Comparison of ENCODE assay signal across 8 cellular contexts in genomic region chr6:168035098-168035660, GRCh38. TPM values are rescaled to one million over a fixed set of nuclear protein-coding genes. Genes with fewer than 3 reads are reported as not detected.
DNase-seq lines count a peak whose midpoint lies in the region; ATAC-seq and TF ChIP-seq lines count a peak whose summit lies in the region.
"Had no signal": no experiment of that assay in that cellular context is flagged by ENCODE, and none has a peak within 500 bp of the region (broad histone marks: within the 10 kb centered on the region; RNA-seq: fewer than 3 reads in every experiment).

No MANE protein-coding gene starts in this region.

- peak overlapping the region; percentile 31 to 43 for H3K4me3 ChIP-seq in vagina

- H3K27me3 ChIP-seq in vagina: no peaks in the 10 kb centered on the region

- no peak for TF ChIP-seq POLR2A in vagina (IDR thresholded peaks at IDR 0.05)

- ATAC-seq in esophagus mucosa: peak; percentile 49
- no peak for ATAC-seq in GM18907 (IDR thresholded peaks at IDR 0.05; ENCODE audit: unreplicated experiment)

- H3K4me1 ChIP-seq in vagina: peaks cover 32% of the 10 kb centered on the region

- intact Hi-C loops in vagina (cut with DNase I): no loop called here

- peak overlapping the region; percentile 53 for H3K27ac ChIP-seq in vagina

- no peaks in the 10 kb centered on the region for H3K36me3 ChIP-seq in vagina

- TF ChIP-seq CTCF in GM10266 (IDR thresholded peaks at IDR 0.05; ENCODE audit: control insufficient read depth, insufficient read depth, low read depth, missing control alignments): no peak
- no peak for TF ChIP-seq CTCF in vagina (IDR thresholded peaks at IDR 0.05)

- H3K9me3 ChIP-seq in vagina: no peaks in the 10 kb centered on the region

- DNase-seq in GM10266 (ENCODE audit: extremely low spot score): peak; percentile 29
- DNase-seq in NCI-H526 treated with DMSO at 0.1 percent for 48 hours (lab: John Stamatoyannopoulos, UW): peak; percentile 73
- DNase-seq in mucosa of gallbladder (ENCODE audit: low spot score): peak; percentile 53
- no peak for DNase-seq in vagina (ENCODE audit: extremely low spot score in 2 of 2)
- no peak for DNase-seq in NCI-H187 treated with DMSO at 0.1 percent for 48 hours (lab: John Stamatoyannopoulos, UW)

RNA-seq across cellular contexts. Expression of gene KIF25, which starts 37.7 kb away (rescaled TPM):
- not detected for total RNA-seq in esophagus mucosa
- 0.43 TPM for total RNA-seq in mucosa of gallbladder
- not detected for total RNA-seq in vagina
- total RNA-seq: T-helper 1 cell treated with Interleukin-12 subunit alpha and Interleukin-12 subunit beta and Interleukin-4 antibody, amounts not matched to agents 30 ng/mL and 1 ng/mL, for 36 hours had no signal

RNA-seq across cellular contexts. Expression of gene FRMD1, which starts 43.8 kb away (rescaled TPM):
- total RNA-seq in esophagus mucosa (not detected), mucosa of gallbladder (not detected), vagina (not detected)
- total RNA-seq: T-helper 1 cell treated with Interleukin-12 subunit alpha and Interleukin-12 subunit beta and Interleukin-4 antibody, amounts not matched to agents 30 ng/mL and 1 ng/mL, for 36 hours had no signal

Comparison
In these comparisons a context has a peak if more than half of its experiments do, and no peak if none do; other contexts are left out.
1. DNase-seq: peak in GM10266 (single experiment), NCI-H526 treated with DMSO at 0.1 percent for 48 hours (single experiment) and mucosa of gallbladder (single experiment); none in vagina (0 of 2) and NCI-H187 treated with DMSO at 0.1 percent for 48 hours (single experiment).